14 cellular contexts compared by ENCODE assay signal in genomic region chr13:46129124-46129523, GRCh38. TPM values are rescaled to one million over a fixed set of nuclear protein-coding genes. Genes with fewer than 3 reads are reported as not detected.
DNase-seq lines count a peak whose midpoint lies in the region; ATAC-seq and TF ChIP-seq lines count a peak whose summit lies in the region.
"Had no signal": no experiment of that assay in that cellular context is flagged by ENCODE, and none has a peak within 500 bp of the region (broad histone marks: within the 10 kb centered on the region; RNA-seq: fewer than 3 reads in every experiment).

No MANE protein-coding gene starts in this region.

- no peak overlapping the region for H3K4me3 Mint-ChIP-seq in stimulated activated naive CD8-positive, alpha-beta T cell treated with anti-CD3 and anti-CD28 coated beads, Interleukin-15, Interleukin-2, amounts not matched to agents 100 ng/mL and 50 ng/mL, for 24 hours
- no peak overlapping the region for H3K4me3 Mint-ChIP-seq in stimulated activated naive CD8-positive, alpha-beta T cell treated with anti-CD3 and anti-CD28 coated beads, Interleukin-15, amount 100 ng/mL, for 72 hours
- no peak overlapping the region for H3K4me3 Mint-ChIP-seq in activated CD8-positive, alpha-beta T cell treated with anti-CD3 and anti-CD28 coated beads for 36 hours
- no peak overlapping the region for H3K4me3 Mint-ChIP-seq in effector memory CD8-positive, alpha-beta T cell

- H3K9me3 Mint-ChIP-seq in stimulated activated naive CD8-positive, alpha-beta T cell treated with anti-CD3 and anti-CD28 coated beads, Interleukin-15, Interleukin-2, amounts not matched to agents 100 ng/mL and 50 ng/mL, for 24 hours = no peaks in the 10 kb centered on the region
- H3K9me3 Mint-ChIP-seq in stimulated activated naive CD8-positive, alpha-beta T cell treated with anti-CD3 and anti-CD28 coated beads, Interleukin-15, amount 100 ng/mL, for 72 hours = no peaks in the 10 kb centered on the region
- no peaks in the 10 kb centered on the region for H3K9me3 Mint-ChIP-seq in activated CD8-positive, alpha-beta T cell treated with anti-CD3 and anti-CD28 coated beads for 36 hours
- H3K9me3 Mint-ChIP-seq in effector memory CD8-positive, alpha-beta T cell = no peaks in the 10 kb centered on the region

- no peak for ATAC-seq in stimulated activated naive CD8-positive, alpha-beta T cell treated with anti-CD3 and anti-CD28 coated beads, Interleukin-15, amount 100 ng/mL, for 72 hours
- no peak for ATAC-seq in activated CD8-positive, alpha-beta T cell treated with anti-CD3 and anti-CD28 coated beads for 36 hours
- ATAC-seq in effector memory CD8-positive, alpha-beta T cell (replicated peaks) = no peak
- ATAC-seq in GM21360 (IDR thresholded peaks at IDR 0.05; ENCODE audit: unreplicated experiment) = no peak
- ATAC-seq in GM19455 (IDR thresholded peaks at IDR 0.05; ENCODE audit: unreplicated experiment) = no peak
- ATAC-seq: PC-3 had no signal

- H3K27ac Mint-ChIP-seq in stimulated activated naive CD8-positive, alpha-beta T cell treated with anti-CD3 and anti-CD28 coated beads, Interleukin-15, Interleukin-2, amounts not matched to agents 100 ng/mL and 50 ng/mL, for 24 hours = peak overlapping the region; percentile 53
- H3K27ac Mint-ChIP-seq in stimulated activated naive CD8-positive, alpha-beta T cell treated with anti-CD3 and anti-CD28 coated beads, Interleukin-15, amount 100 ng/mL, for 72 hours = no peak overlapping the region
- H3K27ac Mint-ChIP-seq in activated CD8-positive, alpha-beta T cell treated with anti-CD3 and anti-CD28 coated beads for 36 hours = peak overlapping the region; percentile 3
- peak overlapping the region; percentile 3 to 73 for H3K27ac Mint-ChIP-seq in effector memory CD8-positive, alpha-beta T cell

- peaks cover 31% of the 10 kb centered on the region for H3K4me1 Mint-ChIP-seq in stimulated activated naive CD8-positive, alpha-beta T cell treated with anti-CD3 and anti-CD28 coated beads, Interleukin-15, Interleukin-2, amounts not matched to agents 100 ng/mL and 50 ng/mL, for 24 hours (ENCODE audit: low read depth)
- peaks cover 48% of the 10 kb centered on the region for H3K4me1 Mint-ChIP-seq in stimulated activated naive CD8-positive, alpha-beta T cell treated with anti-CD3 and anti-CD28 coated beads, Interleukin-15, amount 100 ng/mL, for 72 hours
- H3K4me1 Mint-ChIP-seq in activated CD8-positive, alpha-beta T cell treated with anti-CD3 and anti-CD28 coated beads for 36 hours (ENCODE audit: low read depth) = peaks cover 37% of the 10 kb centered on the region
- peaks cover 32 to 53% of the 10 kb centered on the region in 2 donors for H3K4me1 Mint-ChIP-seq in effector memory CD8-positive, alpha-beta T cell (ENCODE audit: low read depth in 2 of 2)

- H3K27me3 Mint-ChIP-seq in stimulated activated naive CD8-positive, alpha-beta T cell treated with anti-CD3 and anti-CD28 coated beads, Interleukin-15, Interleukin-2, amounts not matched to agents 100 ng/mL and 50 ng/mL, for 24 hours = no peaks in the 10 kb centered on the region
- H3K27me3 Mint-ChIP-seq in stimulated activated naive CD8-positive, alpha-beta T cell treated with anti-CD3 and anti-CD28 coated beads, Interleukin-15, amount 100 ng/mL, for 72 hours = no peaks in the 10 kb centered on the region
- no peaks in the 10 kb centered on the region for H3K27me3 Mint-ChIP-seq in activated CD8-positive, alpha-beta T cell treated with anti-CD3 and anti-CD28 coated beads for 36 hours
- no peaks in the 10 kb centered on the region for H3K27me3 Mint-ChIP-seq in effector memory CD8-positive, alpha-beta T cell

- peaks cover 88% of the 10 kb centered on the region for H3K36me3 Mint-ChIP-seq in stimulated activated naive CD8-positive, alpha-beta T cell treated with anti-CD3 and anti-CD28 coated beads, Interleukin-15, Interleukin-2, amounts not matched to agents 100 ng/mL and 50 ng/mL, for 24 hours (ENCODE audit: low read depth)
- H3K36me3 Mint-ChIP-seq in activated CD8-positive, alpha-beta T cell treated with anti-CD3 and anti-CD28 coated beads for 36 hours (ENCODE audit: low read depth) = peaks cover 63% of the 10 kb centered on the region
- peaks cover 94% of the 10 kb centered on the region for H3K36me3 Mint-ChIP-seq in effector memory CD8-positive, alpha-beta T cell (ENCODE audit: insufficient read depth)

- TF ChIP-seq CTCF in activated CD8-positive, alpha-beta T cell treated with anti-CD3 and anti-CD28 coated beads for 36 hours (IDR thresholded peaks at IDR 0.05) = no peak

- DNase-seq in stimulated activated naive CD8-positive, alpha-beta T cell treated with anti-CD3 and anti-CD28 coated beads, Interleukin-15, amount 100 ng/mL, for 72 hours = no peak
- no peak for DNase-seq in activated CD8-positive, alpha-beta T cell treated with anti-CD3 and anti-CD28 coated beads for 36 hours
- no peak for DNase-seq in effector memory CD8-positive, alpha-beta T cell
- no peak for DNase-seq in hypothalamus (lab: John Stamatoyannopoulos, UW)
- DNase-seq: Caco-2, NCI-H1092 treated with DMSO at 0.1 percent for 48 hours, NCI-H1694 treated with DMSO at 0.1 percent for 48 hours, NCI-H345, NCI-H69, PC-3 had no signal

- POLR2A ChIA-PET in activated CD8-positive, alpha-beta T cell treated with anti-CD3 and anti-CD28 coated beads for 36 hours (lab: Charles Lee) = interaction anchor here (1.0 to 1.2 kb wide), 2 partner anchors 17 to 35 kb away, joined by 3 read pairs; no protein-coding TSS in a partner anchor

- CTCF ChIA-PET in activated CD8-positive, alpha-beta T cell treated with anti-CD3 and anti-CD28 coated beads for 36 hours (lab: Charles Lee) = interaction anchor here (0.6 to 1.8 kb wide), 4 partner anchors 15 to 72 kb away, joined by 3 to 6 read pairs (median 5); no protein-coding TSS in a partner anchor

- intact Hi-C loops in activated CD8-positive, alpha-beta T cell treated with anti-CD3 and anti-CD28 coated beads for 36 hours (cut with micrococcal nuclease) = loop anchor here (10.0 kb wide), 1 partner anchor 74 kb away; the partner anchor contains the start of gene ZC3H13

RNA-seq across cellular contexts. Expression of gene CPB2, which starts 24.3 kb away (rescaled TPM):
- not detected for total RNA-seq in activated CD8-positive, alpha-beta T cell treated with anti-CD3 and anti-CD28 coated beads for 36 hours
- total RNA-seq: MCF 10A, PC-3 had no signal

RNA-seq across cellular contexts. Expression of gene LCP1, which starts 52.9 kb away (rescaled TPM):
- total RNA-seq in activated CD8-positive, alpha-beta T cell treated with anti-CD3 and anti-CD28 coated beads for 36 hours = 1,000 to 10,000 TPM; 1,014 to 1,019 TPM

Comparison
In these comparisons a context has a peak if more than half of its experiments do, and no peak if none do; other contexts are left out.
1. H3K27ac Mint-ChIP-seq: peak in stimulated activated naive CD8-positive, alpha-beta T cell treated with anti-CD3 and anti-CD28 coated beads, Interleukin-15, Interleukin-2, amounts not matched to agents 100 ng/mL and 50 ng/mL, for 24 hours (single experiment), activated CD8-positive, alpha-beta T cell treated with anti-CD3 and anti-CD28 coated beads for 36 hours (single experiment) and effector memory CD8-positive, alpha-beta T cell (2 of 2); none in stimulated activated naive CD8-positive, alpha-beta T cell treated with anti-CD3 and anti-CD28 coated beads, Interleukin-15, amount 100 ng/mL, for 72 hours (0 of 2).